ENCODE assay signal across 17 cellular contexts in genomic region chr2:143182649-143183048, GRCh38. TPM values are rescaled to one million over a fixed set of nuclear protein-coding genes. Genes with fewer than 3 reads are reported as not detected.
DNase-seq lines count a peak whose midpoint lies in the region; ATAC-seq and TF ChIP-seq lines count a peak whose summit lies in the region.
"Had no signal": no experiment of that assay in that cellular context is flagged by ENCODE, and none has a peak within 500 bp of the region (broad histone marks: within the 10 kb centered on the region; RNA-seq: fewer than 3 reads in every experiment).

No MANE protein-coding gene starts in this region.

- H3K4me1 ChIP-seq in cardiac muscle cell (ENCODE audit: low read depth) (peaks cover 12% of the 10 kb centered on the region), heart left ventricle (no peaks in the 10 kb centered on the region), left lung (peaks cover 0 to 4% of the 10 kb centered on the region in 2 donors), upper lobe of right lung (no peaks in the 10 kb centered on the region)
- H3K4me1 ChIP-seq: SJCRH30 had no signal

- no peak for ATAC-seq in heart left ventricle
- peak; percentile 91 for ATAC-seq in left lung
- ATAC-seq in upper lobe of right lung = peak; percentile 74
- no peak for ATAC-seq in HG02642 (IDR thresholded peaks at IDR 0.05; ENCODE audit: poor library complexity, unreplicated experiment)

- TF ChIP-seq CTCF in cardiac muscle cell (IDR thresholded peaks at IDR 0.05; ENCODE audit: low read depth, low read length) (no peak), heart left ventricle (IDR thresholded peaks at IDR 0.05) (no peak), left lung (IDR thresholded peaks at IDR 0.05) (no peak), upper lobe of right lung (IDR thresholded peaks at IDR 0.05) (no peak)

- intact Hi-C loops in heart left ventricle (cut with DNase I) = no loop called here
- intact Hi-C loops in left lung (cut with DNase I) = no loop called here
- intact Hi-C loops in upper lobe of right lung (cut with DNase I) = no loop called here

- DNase-seq in cardiac muscle cell (ENCODE audit: low read depth in 1 of 2, low spot score in 1 of 2) = no peak
- no peak for DNase-seq in heart left ventricle
- DNase-seq in NCI-H82 treated with DMSO at 0.1 percent for 48 hours (lab: John Stamatoyannopoulos, UW; ENCODE audit: unreplicated experiment) = peak; percentile 49
- DNase-seq in left lung = peak in 1 of 2 donors; percentile 32
- DNase-seq in upper lobe of right lung = no peak
- DNase-seq in NOMO-1 treated with DMSO at 0.1 percent for 48 hours (lab: John Stamatoyannopoulos, UW; ENCODE audit: unreplicated experiment) = no peak
- no peak for DNase-seq in dedifferentiated amniotic fluid mesenchymal stem cell (ENCODE audit: extremely low spot score)
- DNase-seq: DMS79, H7, IMR-90, Kasumi-1, NCI-H2029, NCI-H510A treated with DMSO at 0.1 percent for 48 hours, SJCRH30 had no signal

- H3K36me3 ChIP-seq in cardiac muscle cell = no peaks in the 10 kb centered on the region
- H3K36me3 ChIP-seq in heart left ventricle = no peaks in the 10 kb centered on the region
- no peaks in the 10 kb centered on the region for H3K36me3 ChIP-seq in left lung
- no peaks in the 10 kb centered on the region for H3K36me3 ChIP-seq in upper lobe of right lung
- H3K36me3 ChIP-seq: SJCRH30 had no signal

- TF ChIP-seq POLR2A in heart left ventricle (IDR thresholded peaks at IDR 0.05) = no peak

- WGBS in heart left ventricle, 4 donors = 77 to 86% (median 83%) methylated on average over 2 of the region's 2 CpGs

- H3K27ac ChIP-seq in cardiac muscle cell (peak overlapping the region; percentile 60), heart left ventricle (no peak overlapping the region), left lung (peak overlapping the region in 1 of 2 donors; percentile 19), upper lobe of right lung (no peak overlapping the region)
- H3K27ac ChIP-seq: RWPE1, SJCRH30 had no signal

- H3K27me3 ChIP-seq in cardiac muscle cell (no peaks in the 10 kb centered on the region), heart left ventricle (no peaks in the 10 kb centered on the region), left lung (no peaks in the 10 kb centered on the region), upper lobe of right lung (no peaks in the 10 kb centered on the region)
- H3K27me3 ChIP-seq: SJCRH30 had no signal

- no peaks in the 10 kb centered on the region for H3K9me3 ChIP-seq in cardiac muscle cell (ENCODE audit: low read depth)
- peaks cover 0 to 18% (median 10%) of the 10 kb centered on the region in 12 donors for H3K9me3 ChIP-seq in heart left ventricle
- H3K9me3 ChIP-seq in left lung = peaks cover 0 to 5% of the 10 kb centered on the region in 2 donors
- H3K9me3 ChIP-seq in upper lobe of right lung = no peaks in the 10 kb centered on the region

- H3K4me3 ChIP-seq in cardiac muscle cell = no peak overlapping the region
- no peak overlapping the region for H3K4me3 ChIP-seq in heart left ventricle
- no peak overlapping the region for H3K4me3 ChIP-seq in left lung
- no peak overlapping the region for H3K4me3 ChIP-seq in upper lobe of right lung
- H3K4me3 ChIP-seq: SJCRH30 had no signal

RNA-seq across cellular contexts. Expression of gene ARHGAP15, which starts 53.4 kb away (rescaled TPM):
- total RNA-seq in cardiac muscle cell = not detected in 2 replicates
- polyA plus RNA-seq in cardiac muscle cell = not detected in 2 replicates
- total RNA-seq in heart left ventricle = 1 to 10 TPM; 1.8 to 8.7 (median 3.6) TPM
- 1 to 10 TPM; 1.3 to 3.1 TPM for polyA plus RNA-seq in heart left ventricle
- 10 to 100 TPM; 16.8 to 20.6 TPM for total RNA-seq in left lung
- total RNA-seq in upper lobe of right lung = 19.2 TPM
- total RNA-seq: A673, H7, IMR-90 had no signal
- polyA plus RNA-seq: IMR-90 had no signal

Comparison
In these comparisons a context has a peak if more than half of its experiments do, and no peak if none do; other contexts are left out.
1. ATAC-seq: peak in left lung (single experiment) and upper lobe of right lung (single experiment); none in heart left ventricle (0 of 4) and HG02642 (single experiment).